Comparison of ENCODE assay signal across 20 cellular contexts in genomic region chr16:1324286-1324826, GRCh38. TPM values are rescaled to one million over a fixed set of nuclear protein-coding genes. Genes with fewer than 3 reads are reported as not detected.
"Had no signal": no experiment of that assay in that cellular context is flagged by ENCODE, and none has a peak within 500 bp of the region (broad histone marks: within the 10 kb centered on the region; RNA-seq: fewer than 3 reads in every experiment).

No MANE protein-coding gene starts in this region.

- H3K27ac ChIP-seq: esophagus squamous epithelium, left ventricle myocardium inferior, psoas muscle, SJCRH30 had no signal

- H3K4me1 ChIP-seq: esophagus squamous epithelium, psoas muscle, SJCRH30 had no signal

- H3K9me3 Mint-ChIP-seq: activated B cell treated with CpG ODN at 0.5 μM for 24 hours; activated CD8-positive, alpha-beta T cell treated with anti-CD3 and anti-CD28 coated beads for 36 hours; activated naive CD4-positive, alpha-beta T cell treated with anti-CD3 and anti-CD28 coated beads, Interleukin-2, amount 50 U/mL, for 24 hours; activated T-cell treated with anti-CD3 and anti-CD28 coated beads, Interleukin-2, amount 50 U/mL, for 4 hours; nephron had no signal

- H3K27ac Mint-ChIP-seq: activated B cell treated with CpG ODN at 0.5 μM for 24 hours; activated CD8-positive, alpha-beta T cell treated with anti-CD3 and anti-CD28 coated beads for 36 hours; activated naive CD4-positive, alpha-beta T cell treated with anti-CD3 and anti-CD28 coated beads, Interleukin-2, amount 50 U/mL, for 24 hours; nephron had no signal

- H3K27me3 Mint-ChIP-seq: activated B cell treated with CpG ODN at 0.5 μM for 24 hours; activated CD8-positive, alpha-beta T cell treated with anti-CD3 and anti-CD28 coated beads for 36 hours; activated naive CD4-positive, alpha-beta T cell treated with anti-CD3 and anti-CD28 coated beads, Interleukin-2, amount 50 U/mL, for 24 hours had no signal

- DNase-seq: activated B cell treated with CpG ODN at 0.5 μM for 24 hours; activated CD4-positive, alpha-beta T cell treated with anti-CD3 and anti-CD28 coated beads for 48 hours; activated CD8-positive, alpha-beta T cell treated with anti-CD3 and anti-CD28 coated beads for 36 hours; activated effector memory CD4-positive, alpha-beta T cell treated with anti-CD3 and anti-CD28 coated beads, Interleukin-2, amount 50 U/mL, for 16 hours; activated T-cell treated with anti-CD3 and anti-CD28 coated beads, Interleukin-2, amount 50 U/mL, for 4 hours; esophagus squamous epithelium; hippocampal formation; left ventricle myocardium inferior; mesenchymal stem cell; psoas muscle; SJCRH30; spleen had no signal

- H3K4me1 Mint-ChIP-seq: activated naive CD4-positive, alpha-beta T cell treated with anti-CD3 and anti-CD28 coated beads, Interleukin-2, amount 50 U/mL, for 24 hours; nephron had no signal

- H3K4me3 Mint-ChIP-seq: activated B cell treated with CpG ODN at 0.5 μM for 24 hours; activated CD8-positive, alpha-beta T cell treated with anti-CD3 and anti-CD28 coated beads for 36 hours; activated naive CD4-positive, alpha-beta T cell treated with anti-CD3 and anti-CD28 coated beads, Interleukin-2, amount 50 U/mL, for 24 hours; activated T-cell treated with anti-CD3 and anti-CD28 coated beads, Interleukin-2, amount 50 U/mL, for 4 hours; nephron had no signal

- H3K27me3 ChIP-seq: esophagus squamous epithelium, SJCRH30, spleen, tibial nerve had no signal

- H3K9me3 ChIP-seq: esophagus squamous epithelium, left ventricle myocardium inferior, psoas muscle, SJCRH30, spleen, tibial nerve had no signal

- ATAC-seq: activated CD8-positive, alpha-beta T cell treated with anti-CD3 and anti-CD28 coated beads for 36 hours; activated T-cell treated with anti-CD3 and anti-CD28 coated beads, Interleukin-2, amount 50 U/mL, for 4 hours; sciatic nerve had no signal

- H3K4me3 ChIP-seq: esophagus squamous epithelium, left ventricle myocardium inferior, psoas muscle, SJCRH30, spleen, tibial nerve had no signal

- FAIRE-seq: colon, endothelial cell of umbilical vein, keratinocyte, TTC549 had no signal

RNA-seq across cellular contexts. Expression of gene BAIAP3, which starts 9.1 kb away (rescaled TPM):
- polyA plus RNA-seq: keratinocyte had no signal
